In genomic region chr2:207290833-207291232, GRCh38 we compare ENCODE assay signal across 36 cellular contexts.
DNase-seq lines count a peak whose midpoint lies in the region; ATAC-seq and TF ChIP-seq lines count a peak whose summit lies in the region.
"Had no signal": no experiment of that assay in that cellular context is flagged by ENCODE, and none has a peak within 500 bp of the region (broad histone marks: within the 10 kb centered on the region; RNA-seq: fewer than 3 reads in every experiment).

No MANE protein-coding gene starts in this region.

- peak overlapping the region; percentile 0 to 6 for H3K27ac Mint-ChIP-seq in natural killer cell treated with Interleukin-12 subunit alpha and Interleukin-12 subunit beta and Interleukin-15 and Interleukin-18, amount 100 ng/mL, for 72 hours
- no peak overlapping the region for H3K27ac Mint-ChIP-seq in natural killer cell
- peak overlapping the region; percentile 74 for H3K27ac Mint-ChIP-seq in activated T-helper 17 cell treated with anti-CD3 and anti-CD28 coated beads, Interleukin-2, amount 50 U/mL, for 72 hours
- H3K27ac Mint-ChIP-seq in stimulated activated memory B cell treated with anti-CD40 and anti-IgM and Interleukin-4, amounts not matched to agents 10 μg/mL and 1 μg/mL and 100 μg/mL, for 72 hours, result peak overlapping the region; percentile 48
- H3K27ac Mint-ChIP-seq: activated naive CD4-positive, alpha-beta T cell treated with anti-CD3 and anti-CD28 coated beads, Interleukin-2, amount 10 ng/mL, durations not matched to agents 7 days and 5 days; brain; CD8-positive, alpha-beta memory T cell; endodermal cell; mesothelial cell of epicardium; naive thymus-derived CD4-positive, alpha-beta T cell had no signal

- TF ChIP-seq CTCF in natural killer cell (IDR thresholded peaks at IDR 0.05) (no peak), lower lobe of right lung (IDR thresholded peaks at IDR 0.05) (no peak)

- H3K4me1 ChIP-seq in lower lobe of right lung, result peaks cover 9% of the 10 kb centered on the region
- H3K4me1 ChIP-seq: HAP-1, psoas muscle had no signal

- H3K9me3 ChIP-seq in lower lobe of right lung, result no peaks in the 10 kb centered on the region
- H3K9me3 ChIP-seq: BE2C, HAP-1, left ventricle myocardium inferior, psoas muscle, sigmoid colon, upper lobe of left lung had no signal

- no peak for DNase-seq in natural killer cell treated with Interleukin-12 subunit alpha and Interleukin-12 subunit beta and Interleukin-15 and Interleukin-18, amount 100 ng/mL, for 72 hours (ENCODE audit: low spot score)
- DNase-seq in natural killer cell, result no peak
- DNase-seq in amniotic stem cell (lab: John Stamatoyannopoulos, UW), result no peak
- no peak for DNase-seq in lower lobe of right lung
- DNase-seq: ACHN; activated CD4-positive, alpha-beta T cell treated with anti-CD3 and anti-CD28 coated beads for 4 hours; activated naive CD4-positive, alpha-beta T cell treated with anti-CD3 and anti-CD28 coated beads, Interleukin-2, amount 10 ng/mL, durations not matched to agents 7 days and 5 days; activated T-cell treated with anti-CD3 and anti-CD28 coated beads, Interleukin-2, amount 50 U/mL, for 1 hour; BE2C; CD8-positive, alpha-beta memory T cell; cerebellar nuclear complex; dermis blood vessel endothelial cell; endodermal cell; IMR-90; islet precursor cell; left ventricle myocardium inferior; naive thymus-derived CD4-positive, alpha-beta T cell; NCI-H1048; NCI-H1694; NCI-H2171 treated with DMSO at 0.1 percent for 48 hours; NCI-H524; occipital lobe; psoas muscle; sigmoid colon; stimulated activated CD4-positive, alpha-beta T cell treated with anti-CD3 and anti-CD28 coated beads, Interleukin-4, amount 100 ng/mL, for 4 hours; T1000; upper lobe of left lung had no signal

- no peaks in the 10 kb centered on the region for H3K27me3 ChIP-seq in lower lobe of right lung (ENCODE audit: low read depth)
- H3K27me3 ChIP-seq: BE2C, sigmoid colon, SJSA1, upper lobe of left lung had no signal

- H3K27ac ChIP-seq in lower lobe of right lung, result no peak overlapping the region
- H3K27ac ChIP-seq: left ventricle myocardium inferior, psoas muscle, RWPE1, sigmoid colon, SJSA1, upper lobe of left lung had no signal

- peaks cover 8% of the 10 kb centered on the region for H3K9me3 Mint-ChIP-seq in natural killer cell treated with Interleukin-12 subunit alpha and Interleukin-12 subunit beta and Interleukin-15 and Interleukin-18, amount 100 ng/mL, for 72 hours
- no peaks in the 10 kb centered on the region for H3K9me3 Mint-ChIP-seq in natural killer cell
- H3K9me3 Mint-ChIP-seq in activated T-helper 17 cell treated with anti-CD3 and anti-CD28 coated beads, Interleukin-2, amount 50 U/mL, for 72 hours, result peaks cover 5% of the 10 kb centered on the region
- no peaks in the 10 kb centered on the region for H3K9me3 Mint-ChIP-seq in stimulated activated memory B cell treated with anti-CD40 and anti-IgM and Interleukin-4, amounts not matched to agents 10 μg/mL and 1 μg/mL and 100 μg/mL, for 72 hours

- H3K4me3 Mint-ChIP-seq in natural killer cell treated with Interleukin-12 subunit alpha and Interleukin-12 subunit beta and Interleukin-15 and Interleukin-18, amount 100 ng/mL, for 72 hours, result no peak overlapping the region
- no peak overlapping the region for H3K4me3 Mint-ChIP-seq in natural killer cell
- H3K4me3 Mint-ChIP-seq in activated T-helper 17 cell treated with anti-CD3 and anti-CD28 coated beads, Interleukin-2, amount 50 U/mL, for 72 hours, result no peak overlapping the region
- no peak overlapping the region for H3K4me3 Mint-ChIP-seq in stimulated activated memory B cell treated with anti-CD40 and anti-IgM and Interleukin-4, amounts not matched to agents 10 μg/mL and 1 μg/mL and 100 μg/mL, for 72 hours
- H3K4me3 Mint-ChIP-seq: activated naive CD4-positive, alpha-beta T cell treated with anti-CD3 and anti-CD28 coated beads, Interleukin-2, amount 10 ng/mL, durations not matched to agents 7 days and 5 days; brain; CD8-positive, alpha-beta memory T cell; endodermal cell; mesothelial cell of epicardium; naive thymus-derived CD4-positive, alpha-beta T cell had no signal

- H3K4me3 ChIP-seq in lower lobe of right lung, result no peak overlapping the region
- H3K4me3 ChIP-seq: HAP-1, left ventricle myocardium inferior, psoas muscle, sigmoid colon, SJSA1, upper lobe of left lung had no signal

- H3K36me3 Mint-ChIP-seq in natural killer cell treated with Interleukin-12 subunit alpha and Interleukin-12 subunit beta and Interleukin-15 and Interleukin-18, amount 100 ng/mL, for 72 hours, result peaks cover 11% of the 10 kb centered on the region
- H3K36me3 Mint-ChIP-seq in natural killer cell, result no peaks in the 10 kb centered on the region
- H3K36me3 Mint-ChIP-seq in activated T-helper 17 cell treated with anti-CD3 and anti-CD28 coated beads, Interleukin-2, amount 50 U/mL, for 72 hours (ENCODE audit: low read depth), result no peaks in the 10 kb centered on the region
- no peaks in the 10 kb centered on the region for H3K36me3 Mint-ChIP-seq in stimulated activated memory B cell treated with anti-CD40 and anti-IgM and Interleukin-4, amounts not matched to agents 10 μg/mL and 1 μg/mL and 100 μg/mL, for 72 hours
- H3K36me3 Mint-ChIP-seq: activated naive CD4-positive, alpha-beta T cell treated with anti-CD3 and anti-CD28 coated beads, Interleukin-2, amount 10 ng/mL, durations not matched to agents 7 days and 5 days; brain; CD8-positive, alpha-beta memory T cell; mesothelial cell of epicardium had no signal

- peaks cover 8 to 18% of the 10 kb centered on the region in 2 donors for H3K27me3 Mint-ChIP-seq in natural killer cell treated with Interleukin-12 subunit alpha and Interleukin-12 subunit beta and Interleukin-15 and Interleukin-18, amount 100 ng/mL, for 72 hours
- peaks cover 3 to 20% of the 10 kb centered on the region in 2 donors for H3K27me3 Mint-ChIP-seq in natural killer cell (ENCODE audit: low read depth in 2 of 2)
- no peaks in the 10 kb centered on the region for H3K27me3 Mint-ChIP-seq in activated T-helper 17 cell treated with anti-CD3 and anti-CD28 coated beads, Interleukin-2, amount 50 U/mL, for 72 hours
- no peaks in the 10 kb centered on the region for H3K27me3 Mint-ChIP-seq in stimulated activated memory B cell treated with anti-CD40 and anti-IgM and Interleukin-4, amounts not matched to agents 10 μg/mL and 1 μg/mL and 100 μg/mL, for 72 hours
- H3K27me3 Mint-ChIP-seq: activated naive CD4-positive, alpha-beta T cell treated with anti-CD3 and anti-CD28 coated beads, Interleukin-2, amount 10 ng/mL, durations not matched to agents 7 days and 5 days; naive thymus-derived CD4-positive, alpha-beta T cell had no signal

- no peaks in the 10 kb centered on the region for H3K36me3 ChIP-seq in lower lobe of right lung
- H3K36me3 ChIP-seq: BE2C, HAP-1, left ventricle myocardium inferior, sigmoid colon, SJSA1, upper lobe of left lung had no signal

- no peak for ATAC-seq in natural killer cell treated with Interleukin-12 subunit alpha and Interleukin-12 subunit beta and Interleukin-15 and Interleukin-18, amount 100 ng/mL, for 72 hours
- ATAC-seq in natural killer cell (no peak), GM19351 (IDR thresholded peaks at IDR 0.05; ENCODE audit: unreplicated experiment) (peak; percentile 37), GM19395 (IDR thresholded peaks at IDR 0.05; ENCODE audit: unreplicated experiment) (no peak), lower lobe of right lung (no peak)
- peak; percentile 59 for ATAC-seq in activated T-helper 17 cell treated with anti-CD3 and anti-CD28 coated beads, Interleukin-2, amount 50 U/mL, for 72 hours (replicated peaks)
- peak; percentile 59 for ATAC-seq in stimulated activated memory B cell treated with anti-CD40 and anti-IgM and Interleukin-4, amounts not matched to agents 10 μg/mL and 1 μg/mL and 100 μg/mL, for 72 hours
- ATAC-seq: naive thymus-derived CD4-positive, alpha-beta T cell; psoas muscle had no signal

- intact Hi-C loops in natural killer cell (cut with micrococcal nuclease), result no loop called here
- intact Hi-C loops in lower lobe of right lung (cut with DNase I), result no loop called here

- peaks cover 6 to 29% of the 10 kb centered on the region in 2 donors for H3K4me1 Mint-ChIP-seq in natural killer cell treated with Interleukin-12 subunit alpha and Interleukin-12 subunit beta and Interleukin-15 and Interleukin-18, amount 100 ng/mL, for 72 hours (ENCODE audit: low read depth in 2 of 2)
- H3K4me1 Mint-ChIP-seq in natural killer cell, result no peaks in the 10 kb centered on the region
- peaks cover 28% of the 10 kb centered on the region for H3K4me1 Mint-ChIP-seq in activated T-helper 17 cell treated with anti-CD3 and anti-CD28 coated beads, Interleukin-2, amount 50 U/mL, for 72 hours
- H3K4me1 Mint-ChIP-seq in stimulated activated memory B cell treated with anti-CD40 and anti-IgM and Interleukin-4, amounts not matched to agents 10 μg/mL and 1 μg/mL and 100 μg/mL, for 72 hours, result peaks cover 28% of the 10 kb centered on the region

Comparison
In these comparisons a context has a peak if more than half of its experiments do, and no peak if none do; other contexts are left out.
1. H3K27ac Mint-ChIP-seq: peak in natural killer cell treated with Interleukin-12 subunit alpha and Interleukin-12 subunit beta and Interleukin-15 and Interleukin-18, amount 100 ng/mL, for 72 hours (2 of 2), activated T-helper 17 cell treated with anti-CD3 and anti-CD28 coated beads, Interleukin-2, amount 50 U/mL, for 72 hours (single experiment) and stimulated activated memory B cell treated with anti-CD40 and anti-IgM and Interleukin-4, amounts not matched to agents 10 μg/mL and 1 μg/mL and 100 μg/mL, for 72 hours (single experiment); none in natural killer cell (0 of 2).
2. ATAC-seq: peak in GM19351 (single experiment), activated T-helper 17 cell treated with anti-CD3 and anti-CD28 coated beads, Interleukin-2, amount 50 U/mL, for 72 hours (single experiment) and stimulated activated memory B cell treated with anti-CD40 and anti-IgM and Interleukin-4, amounts not matched to agents 10 μg/mL and 1 μg/mL and 100 μg/mL, for 72 hours (single experiment); none in natural killer cell treated with Interleukin-12 subunit alpha and Interleukin-12 subunit beta and Interleukin-15 and Interleukin-18, amount 100 ng/mL, for 72 hours (0 of 2), natural killer cell (0 of 3), GM19395 (single experiment) and lower lobe of right lung (0 of 2).